ENCODE assay signal across 16 cellular contexts in genomic region chrX:964831-965416, GRCh38.
DNase-seq lines count a peak whose midpoint lies in the region; ATAC-seq, FAIRE-seq and TF ChIP-seq lines count a peak whose summit lies in the region.
"Had no signal": no experiment of that assay in that cellular context is flagged by ENCODE, and none has a peak within 500 bp of the region (broad histone marks: within the 10 kb centered on the region; RNA-seq: fewer than 3 reads in every experiment).

No MANE protein-coding gene starts in this region.

- CTCF ChIA-PET in naive thymus-derived CD4-positive, alpha-beta T cell (lab: Charles Lee), result no interaction called here
- CTCF ChIA-PET in WTC11 (lab: Charles Lee) (no interaction called here), HepG2 (lab: Yijun Ruan, JAX; ENCODE audit: low intra/inter-chr PET ratio, low total read pairs) (no interaction called here)

- peak overlapping the region; percentile 53 to 65 for H3K4me3 Mint-ChIP-seq in CD14-positive monocyte
- peak overlapping the region; percentile 13 to 75 (median 58) for H3K4me3 Mint-ChIP-seq in naive thymus-derived CD4-positive, alpha-beta T cell
- no peak overlapping the region for H3K4me3 Mint-ChIP-seq in WTC11

- no peak overlapping the region for H3K4me3 ChIP-seq in naive thymus-derived CD4-positive, alpha-beta T cell (ENCODE audit: low read length)
- H3K4me3 ChIP-seq in H7 (ENCODE audit: insufficient read depth, low read depth, low read length) (no peak overlapping the region), HepG2 (replicated peaks in 1 of 3; ENCODE audit: insufficient read depth in 1 of 3, low read depth in 2 of 3, low read length in 3 of 3) (no peak overlapping the region)
- H3K4me3 ChIP-seq: BLaER1, gastrocnemius medialis had no signal

- no peaks in the 10 kb centered on the region for H3K36me3 ChIP-seq in naive thymus-derived CD4-positive, alpha-beta T cell (ENCODE audit: control insufficient read depth in 2 of 3, insufficient read depth in 3 of 3, low read length in 3 of 3)
- no peaks in the 10 kb centered on the region for H3K36me3 ChIP-seq in H7 (replicated peaks; ENCODE audit: control insufficient read depth, insufficient read depth, low read length)
- no peaks in the 10 kb centered on the region for H3K36me3 ChIP-seq in HepG2 (replicated peaks in 1 of 2; ENCODE audit: control insufficient read depth in 1 of 2, insufficient read depth in 2 of 2, low read length in 2 of 2)
- H3K36me3 ChIP-seq: BLaER1, gastrocnemius medialis had no signal

- no peak overlapping the region for H2AFZ ChIP-seq in HepG2 (ENCODE audit: low read length)

- H3K27ac ChIP-seq in naive thymus-derived CD4-positive, alpha-beta T cell (ENCODE audit: low read depth, low read length), result no peak overlapping the region
- H3K27ac ChIP-seq in HepG2 (ENCODE audit: extremely low read length, insufficient read depth, low read length), result no peak overlapping the region
- H3K27ac ChIP-seq: BLaER1, gastrocnemius medialis had no signal

- H3K4me1 Mint-ChIP-seq in CD14-positive monocyte (peaks cover 10% of the 10 kb centered on the region), WTC11 (peaks cover 25% of the 10 kb centered on the region)
- H3K4me1 Mint-ChIP-seq in naive thymus-derived CD4-positive, alpha-beta T cell, result peaks cover 0 to 11% (median 7%) of the 10 kb centered on the region in 7 donors

- H3K27ac Mint-ChIP-seq in CD14-positive monocyte, result no peak overlapping the region
- peak overlapping the region in 1 of 9 donors; percentile 54 for H3K27ac Mint-ChIP-seq in naive thymus-derived CD4-positive, alpha-beta T cell
- H3K27ac Mint-ChIP-seq in WTC11, result no peak overlapping the region

- intact Hi-C loops in CD14-positive monocyte (cut with micrococcal nuclease), result no loop called here
- intact Hi-C loops in naive thymus-derived CD4-positive, alpha-beta T cell (cut with micrococcal nuclease), result no loop called here
- intact Hi-C loops in HepG2 (cut with micrococcal nuclease; ENCODE audit: unreplicated experiment), result no loop called here

- FAIRE-seq in HepG2 (lab: Jason Lieb, UNC), result no peak
- FAIRE-seq: H1 had no signal

- DNase-seq in CD14-positive monocyte (ENCODE audit: low spot score) (no peak), OCI-M1 (lab: John Stamatoyannopoulos, UW) (no peak), H7 (no peak), WTC11 (ENCODE audit: low spot score) (no peak), HepG2 (ENCODE audit: low spot score) (no peak)
- no peak for DNase-seq in naive thymus-derived CD4-positive, alpha-beta T cell
- DNase-seq: activated CD8-positive, alpha-beta memory T cell treated with anti-CD3 and anti-CD28 coated beads, Interleukin-2, amount 50 U/mL, for 48 hours; gastrocnemius medialis; mesenchymal stem cell; NCI-H510A; PC-3 had no signal

- no peaks in the 10 kb centered on the region for H3K36me3 Mint-ChIP-seq in CD14-positive monocyte
- H3K36me3 Mint-ChIP-seq in naive thymus-derived CD4-positive, alpha-beta T cell, result no peaks in the 10 kb centered on the region
- no peaks in the 10 kb centered on the region for H3K36me3 Mint-ChIP-seq in WTC11

- H3K9me3 ChIP-seq in naive thymus-derived CD4-positive, alpha-beta T cell (ENCODE audit: control insufficient read depth in 2 of 3, low read length in 3 of 3), result no peaks in the 10 kb centered on the region
- H3K9me3 ChIP-seq in HepG2 (ENCODE audit: low read length), result no peaks in the 10 kb centered on the region
- H3K9me3 ChIP-seq: BLaER1, gastrocnemius medialis had no signal

- no peaks in the 10 kb centered on the region for H3K27me3 ChIP-seq in naive thymus-derived CD4-positive, alpha-beta T cell (ENCODE audit: control insufficient read depth in 2 of 2, insufficient read depth in 2 of 2, low read length in 2 of 2)
- H3K27me3 ChIP-seq in H7 (ENCODE audit: control insufficient read depth, insufficient read depth, low read length) (no peaks in the 10 kb centered on the region), HepG2 (ENCODE audit: control insufficient read depth in 1 of 2, insufficient read depth in 2 of 2, low read length in 2 of 2) (peaks cover 2 to 22% of the 10 kb centered on the region in 2 experiments; a peak in 4 of 5 replicates)
- H3K27me3 ChIP-seq: gastrocnemius medialis had no signal

- peaks cover 0 to 2% (median 0%) of the 10 kb centered on the region in 7 donors for H3K9me3 Mint-ChIP-seq in CD14-positive monocyte
- H3K9me3 Mint-ChIP-seq in naive thymus-derived CD4-positive, alpha-beta T cell, result peaks cover 0 to 3% (median 0%) of the 10 kb centered on the region in 11 donors
- no peaks in the 10 kb centered on the region for H3K9me3 Mint-ChIP-seq in WTC11

- H4K20me1 ChIP-seq in HepG2 (ENCODE audit: insufficient read depth, low read length), result no peaks in the 10 kb centered on the region

- no peak for TF ChIP-seq CTCF in CD14-positive monocyte (IDR thresholded peaks at IDR 0.05)
- TF ChIP-seq CTCF in WTC11 (IDR thresholded peaks at IDR 0.05), result no peak
- no peak for TF ChIP-seq CTCF in HepG2 (CRISPR knock-in tag; IDR thresholded peaks at IDR 0.05)

- in situ Hi-C loops in HepG2 (cut with HindIII; ENCODE audit: extremely low pct_ligation_motif_present, low pct_unique_long_range_greater_than_20kb), result no loop called here

- H3K9ac ChIP-seq in HepG2 (ENCODE audit: insufficient read depth, low read depth, low read length), result no peak overlapping the region
- H3K9ac ChIP-seq: BLaER1 had no signal

- H3K27me3 Mint-ChIP-seq in CD14-positive monocyte (ENCODE audit: low read depth in 3 of 3), result peaks cover 19 to 35% (median 34%) of the 10 kb centered on the region in 3 donors
- peaks cover 0 to 13% (median 11%) of the 10 kb centered on the region in 5 donors for H3K27me3 Mint-ChIP-seq in naive thymus-derived CD4-positive, alpha-beta T cell
- no peaks in the 10 kb centered on the region for H3K27me3 Mint-ChIP-seq in WTC11 (ENCODE audit: low read depth)

- no peaks in the 10 kb centered on the region for H3K79me2 ChIP-seq in HepG2 (ENCODE audit: insufficient read depth, low read length)

- TF ChIP-seq POLR2A in HepG2 (IDR thresholded peaks at IDR 0.05; ENCODE audit: insufficient read depth in 1 of 2, low read depth in 2 of 2, low read length in 2 of 2), result no peak

- WGBS in HepG2 (ENCODE audit: low lambda C conversion rate), result under 1% methylated on average over 10 of the region's 10 CpGs

- POLR2A ChIA-PET in naive thymus-derived CD4-positive, alpha-beta T cell (lab: Charles Lee), result no interaction called here
- POLR2A ChIA-PET in WTC11 (lab: Charles Lee), result no interaction called here
- POLR2A ChIA-PET in HepG2 (lab: Yijun Ruan, JAX), result no interaction called here

- no TSS peak for BruUV-seq in HepG2 (replicated peaks; lab: Mats Ljungman, UMichigan)

- H3K4me1 ChIP-seq in naive thymus-derived CD4-positive, alpha-beta T cell (ENCODE audit: control insufficient read depth in 2 of 2, insufficient read depth in 2 of 2, low read length in 2 of 2), result no peaks in the 10 kb centered on the region
- no peaks in the 10 kb centered on the region for H3K4me1 ChIP-seq in HepG2 (ENCODE audit: insufficient read depth, low read length)
- H3K4me1 ChIP-seq: BLaER1, gastrocnemius medialis had no signal

- TF ChIP-seq EP300 in HepG2 (IDR thresholded peaks at IDR 0.05; ENCODE audit: low read depth in 2 of 2, low read length in 2 of 2) (no peak), HepG2 (CRISPR knock-in tag; IDR thresholded peaks at IDR 0.05; ENCODE audit: borderline replicate concordance) (no peak)

- no peak for TF ChIP-seq RAD21 in HepG2 (CRISPR knock-in tag; IDR thresholded peaks at IDR 0.05)

- no peak overlapping the region; the same call in 1 of the 2 replicates for H3K4me2 ChIP-seq in HepG2 (ENCODE audit: low read depth, low read length)
- H3K4me2 ChIP-seq: BLaER1 had no signal

- peak; percentile 91 for ATAC-seq in GM18511 (IDR thresholded peaks at IDR 0.05; ENCODE audit: unreplicated experiment)
- peak; percentile 57 for ATAC-seq in HG03354 (IDR thresholded peaks at IDR 0.05; ENCODE audit: poor library complexity, severe bottlenecking, unreplicated experiment)
- no peak for ATAC-seq in naive thymus-derived CD4-positive, alpha-beta T cell
- ATAC-seq in WTC11, result no peak
- no peak; the same call in 2 of the 3 replicates for ATAC-seq in HepG2
- ATAC-seq: gastrocnemius medialis, PC-3, SK-N-SH treated with all-trans-retinoic acid at 6 μM for 48 hours had no signal

TF ChIP-seq in WTC11, 78 proteins besides CTCF, POLR2A, EP300 and RAD21 (continues in another document):
- TF ChIP-seq ZNF425 (CRISPR knock-in tag; conservative IDR thresholded peaks at IDR 0.05), result no peak

TF ChIP-seq in HepG2, 621 proteins besides CTCF, POLR2A, EP300 and RAD21 (continues in another document):
- TF ChIP-seq ZNF598 (CRISPR knock-in tag; IDR thresholded peaks at IDR 0.05; ENCODE audit: borderline replicate concordance) (no peak), THAP9 (CRISPR knock-in tag; IDR thresholded peaks at IDR 0.05; ENCODE audit: borderline replicate concordance) (no peak), DRAP1 (CRISPR knock-in tag; IDR thresholded peaks at IDR 0.05) (no peak), NCOR1 (IDR thresholded peaks at IDR 0.05; ENCODE audit: borderline replicate concordance, low read length) (no peak), ZNF605 (CRISPR knock-in tag; IDR thresholded peaks at IDR 0.05) (no peak), ZNF251 (CRISPR knock-in tag; IDR thresholded peaks at IDR 0.05) (no peak), ZNF232 (CRISPR knock-in tag; IDR thresholded peaks at IDR 0.05; ENCODE audit: borderline replicate concordance) (no peak), PHF8 (CRISPR knock-in tag; IDR thresholded peaks at IDR 0.05) (no peak)

Comparison
In these comparisons a context has a peak if more than half of its experiments do, and no peak if none do; other contexts are left out.
1. ATAC-seq: peak in GM18511 (single experiment) and HG03354 (single experiment); none in naive thymus-derived CD4-positive, alpha-beta T cell (single experiment), WTC11 (single experiment) and HepG2 (single experiment).